Comparison of ENCODE assay signal across 2 cellular contexts in genomic region chr17:2781598-2781997, GRCh38.
TF ChIP-seq lines count a peak whose summit lies in the region.

No MANE protein-coding gene starts in this region.

TF ChIP-seq in HEK293, 187 proteins besides CTCF, POLR2A, EP300 and RAD21:
- TF ChIP-seq ZBTB26 (tag by site-specific recombination; optimal IDR thresholded peaks at IDR 0.05) (peak; percentile 17), ZSCAN4 (tag by site-specific recombination; IDR thresholded peaks at IDR 0.05) (peak; percentile 91)

TF ChIP-seq in H1, 55 proteins besides CTCF, POLR2A, EP300 and RAD21:
- peak; percentile 80; the same call in 1 of the 2 replicates for TF ChIP-seq KDM1A (IDR thresholded peaks at IDR 0.05; ENCODE audit: borderline replicate concordance, low read length)
TF ChIP-seq in H1: peak in this region for 1; not testable (repeated sequence) for 54.
